1 cellular context compared by ENCODE assay signal in the genomic region with DNA sequence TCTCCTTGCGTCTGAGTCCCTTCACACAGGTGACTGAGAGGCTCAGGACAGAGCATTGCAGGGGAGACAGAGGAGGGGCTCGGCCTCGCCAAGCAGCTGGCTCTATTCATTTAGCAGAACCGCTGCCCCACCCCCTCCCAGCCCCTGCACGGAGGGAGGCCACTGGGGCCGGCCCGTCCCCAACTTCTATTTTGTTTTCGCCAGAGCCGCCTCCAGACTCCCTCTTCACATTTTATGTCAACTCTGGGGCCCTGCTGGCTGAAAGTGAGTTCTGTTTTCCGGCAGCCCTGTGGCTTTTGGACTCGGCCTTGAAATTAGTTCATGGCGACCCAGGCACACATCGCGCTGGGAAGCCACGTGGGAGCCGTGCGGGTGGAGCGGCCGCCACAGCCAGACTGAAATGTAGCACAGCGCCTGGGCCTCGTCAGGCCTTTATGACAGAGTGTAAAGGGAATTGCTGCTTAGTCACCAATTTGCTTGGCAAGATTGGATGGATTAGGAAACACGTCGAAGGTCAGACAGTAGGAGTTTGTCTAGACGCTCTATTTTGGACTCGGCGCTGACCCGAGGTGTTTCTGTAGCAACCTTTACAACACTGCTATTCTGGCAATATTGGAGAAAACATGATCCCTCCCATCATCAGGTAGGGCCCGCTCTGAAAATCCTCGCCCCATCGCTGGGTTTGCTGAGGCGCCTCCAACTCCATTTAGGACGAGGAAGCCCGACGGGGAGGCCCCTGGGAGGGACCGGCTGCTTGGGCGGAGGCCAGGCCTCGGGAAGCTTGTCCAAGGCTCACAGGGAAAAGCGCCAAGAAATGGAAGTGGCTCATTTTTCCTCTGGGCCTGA.
TF ChIP-seq lines count a peak whose summit lies in the region.

No MANE protein-coding gene starts in this region.

TF ChIP-seq in SK-N-SH treated with all-trans-retinoic acid at 6 μM for 48 hours, 23 proteins besides CTCF, POLR2A, EP300 and RAD21 (continued from another document):
- TF ChIP-seq, protein P1, sequence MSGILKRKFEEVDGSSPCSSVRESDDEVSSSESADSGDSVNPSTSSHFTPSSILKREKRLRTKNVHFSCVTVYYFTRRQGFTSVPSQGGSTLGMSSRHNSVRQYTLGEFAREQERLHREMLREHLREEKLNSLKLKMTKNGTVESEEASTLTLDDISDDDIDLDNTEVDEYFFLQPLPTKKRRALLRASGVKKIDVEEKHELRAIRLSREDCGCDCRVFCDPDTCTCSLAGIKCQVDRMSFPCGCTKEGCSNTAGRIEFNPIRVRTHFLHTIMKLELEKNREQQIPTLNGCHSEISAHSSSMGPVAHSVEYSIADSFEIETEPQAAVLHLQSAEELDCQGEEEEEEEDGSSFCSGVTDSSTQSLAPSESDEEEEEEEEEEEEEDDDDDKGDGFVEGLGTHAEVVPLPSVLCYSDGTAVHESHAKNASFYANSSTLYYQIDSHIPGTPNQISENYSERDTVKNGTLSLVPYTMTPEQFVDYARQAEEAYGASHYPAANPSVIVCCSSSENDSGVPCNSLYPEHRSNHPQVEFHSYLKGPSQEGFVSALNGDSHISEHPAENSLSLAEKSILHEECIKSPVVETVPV (CRISPR knock-in tag; IDR thresholded peaks at IDR 0.05) = no peak
